ENCODE assay signal across 14 cellular contexts in genomic region chr2:111176388-111176787, GRCh38. TPM values are rescaled to one million over a fixed set of nuclear protein-coding genes. Genes with fewer than 3 reads are reported as not detected.
DNase-seq lines count a peak whose midpoint lies in the region; ATAC-seq and TF ChIP-seq lines count a peak whose summit lies in the region.
"Had no signal": no experiment of that assay in that cellular context is flagged by ENCODE, and none has a peak within 500 bp of the region (broad histone marks: within the 10 kb centered on the region; RNA-seq: fewer than 3 reads in every experiment).

No MANE protein-coding gene starts in this region.

- H3K4me3 Mint-ChIP-seq in stimulated activated effector memory CD8-positive, alpha-beta T cell treated with anti-CD3 and anti-CD28 coated beads, Interleukin-12 subunit alpha, Interleukin-12 subunit beta, amount 100 ng/mL, for 72 hours, result no peak overlapping the region
- no peak overlapping the region for H3K4me3 Mint-ChIP-seq in CD8-positive, alpha-beta memory T cell
- H3K4me3 Mint-ChIP-seq: CD4-positive, CD25-positive, alpha-beta regulatory T cell; H9 had no signal

- H3K4me1 ChIP-seq in heart left ventricle (no peaks in the 10 kb centered on the region), HEK293 (ENCODE audit: control insufficient read depth, insufficient read depth, low read length) (peaks cover 10% of the 10 kb centered on the region)
- no peaks in the 10 kb centered on the region for H3K4me1 ChIP-seq in CD8-positive, alpha-beta memory T cell (ENCODE audit: insufficient read depth, low read length)

- H3K27me3 ChIP-seq in heart left ventricle, result no peaks in the 10 kb centered on the region
- no peaks in the 10 kb centered on the region for H3K27me3 ChIP-seq in CD8-positive, alpha-beta memory T cell (ENCODE audit: insufficient read depth, low read length, poor library complexity, severe bottlenecking)
- H3K27me3 ChIP-seq: SJSA1 had no signal

- H3K9me3 ChIP-seq in heart left ventricle (no peaks in the 10 kb centered on the region), HEK293 (ENCODE audit: control insufficient read depth, insufficient read depth, low read depth, low read length) (no peaks in the 10 kb centered on the region)
- no peaks in the 10 kb centered on the region for H3K9me3 ChIP-seq in CD8-positive, alpha-beta memory T cell (ENCODE audit: low read length)
- H3K9me3 ChIP-seq: SJSA1 had no signal

- DNase-seq in heart left ventricle (peak in 1 of 5 donors; percentile 42), Right ventricle myocardium inferior (ENCODE audit: missing footprints) (no peak), left lobe of liver (ENCODE audit: low spot score) (peak; percentile 90), dermis blood vessel endothelial cell (no peak)
- no peak for DNase-seq in stimulated activated effector memory CD8-positive, alpha-beta T cell treated with anti-CD3 and anti-CD28 coated beads, Interleukin-12 subunit alpha, Interleukin-12 subunit beta, amount 100 ng/mL, for 72 hours (ENCODE audit: low spot score in 2 of 2)
- no peak for DNase-seq in CD8-positive, alpha-beta memory T cell
- DNase-seq: CD4-positive, CD25-positive, alpha-beta regulatory T cell; H9; IMR-90; NCI-H1436; NCI-H2081 had no signal

- H3K27ac ChIP-seq in heart left ventricle (no peak overlapping the region), HEK293 (ENCODE audit: extremely low read depth, low read depth, low read length) (no peak overlapping the region)
- no peak overlapping the region for H3K27ac ChIP-seq in CD8-positive, alpha-beta memory T cell (ENCODE audit: low read depth, low read length)
- H3K27ac ChIP-seq: SJSA1 had no signal

- H3K4me1 Mint-ChIP-seq in stimulated activated effector memory CD8-positive, alpha-beta T cell treated with anti-CD3 and anti-CD28 coated beads, Interleukin-12 subunit alpha, Interleukin-12 subunit beta, amount 100 ng/mL, for 72 hours, result no peaks in the 10 kb centered on the region
- no peaks in the 10 kb centered on the region for H3K4me1 Mint-ChIP-seq in CD8-positive, alpha-beta memory T cell
- H3K4me1 Mint-ChIP-seq: CD4-positive, CD25-positive, alpha-beta regulatory T cell had no signal

- H3K36me3 ChIP-seq in heart left ventricle (no peaks in the 10 kb centered on the region), HEK293 (ENCODE audit: control insufficient read depth in 2 of 2, insufficient read depth in 1 of 2, low read length in 2 of 2) (no peaks in the 10 kb centered on the region)
- H3K36me3 ChIP-seq in CD8-positive, alpha-beta memory T cell (ENCODE audit: insufficient read depth, low read length), result no peaks in the 10 kb centered on the region
- H3K36me3 ChIP-seq: SJSA1 had no signal

- CTCF ChIA-PET in HEK293 (lab: Yijun Ruan, JAX), result no interaction called here
- CTCF ChIA-PET in CD8-positive, alpha-beta memory T cell (lab: Charles Lee), result no interaction called here

- no peaks in the 10 kb centered on the region for H3K36me3 Mint-ChIP-seq in stimulated activated effector memory CD8-positive, alpha-beta T cell treated with anti-CD3 and anti-CD28 coated beads, Interleukin-12 subunit alpha, Interleukin-12 subunit beta, amount 100 ng/mL, for 72 hours
- H3K36me3 Mint-ChIP-seq in CD8-positive, alpha-beta memory T cell, result no peaks in the 10 kb centered on the region
- H3K36me3 Mint-ChIP-seq: CD4-positive, CD25-positive, alpha-beta regulatory T cell had no signal

- TF ChIP-seq CTCF in heart left ventricle (IDR thresholded peaks at IDR 0.05) (no peak), HEK293 (tag by site-specific recombination; IDR thresholded peaks at IDR 0.05) (no peak)

- POLR2A ChIA-PET in HEK293 (lab: Yijun Ruan, JAX), result no interaction called here
- POLR2A ChIA-PET in CD8-positive, alpha-beta memory T cell (lab: Charles Lee), result no interaction called here

- H3K27ac Mint-ChIP-seq in stimulated activated effector memory CD8-positive, alpha-beta T cell treated with anti-CD3 and anti-CD28 coated beads, Interleukin-12 subunit alpha, Interleukin-12 subunit beta, amount 100 ng/mL, for 72 hours, result no peak overlapping the region
- H3K27ac Mint-ChIP-seq in CD8-positive, alpha-beta memory T cell, result no peak overlapping the region
- H3K27ac Mint-ChIP-seq: CD4-positive, CD25-positive, alpha-beta regulatory T cell had no signal

- 79 to 90% (median 86%) methylated on average over 7 of the region's 7 CpGs for WGBS in heart left ventricle, 4 donors

- peaks cover 11 to 13% of the 10 kb centered on the region in 2 donors for H3K27me3 Mint-ChIP-seq in CD8-positive, alpha-beta memory T cell

- intact Hi-C loops in heart left ventricle (cut with DNase I) (no loop called here), Right ventricle myocardium inferior (cut with DNase I) (no loop called here)

- no peaks in the 10 kb centered on the region for H3K9me3 Mint-ChIP-seq in stimulated activated effector memory CD8-positive, alpha-beta T cell treated with anti-CD3 and anti-CD28 coated beads, Interleukin-12 subunit alpha, Interleukin-12 subunit beta, amount 100 ng/mL, for 72 hours
- H3K9me3 Mint-ChIP-seq in CD8-positive, alpha-beta memory T cell, result no peaks in the 10 kb centered on the region
- H3K9me3 Mint-ChIP-seq: CD4-positive, CD25-positive, alpha-beta regulatory T cell; H9 had no signal

- no peak for TF ChIP-seq POLR2A in heart left ventricle (IDR thresholded peaks at IDR 0.05)

- H3K4me3 ChIP-seq in heart left ventricle (no peak overlapping the region), HEK293 (ENCODE audit: low read depth, low read length) (no peak overlapping the region)
- H3K4me3 ChIP-seq in CD8-positive, alpha-beta memory T cell (ENCODE audit: low read length), result no peak overlapping the region
- H3K4me3 ChIP-seq: SJSA1 had no signal

- ATAC-seq in heart left ventricle, result peak in 3 of 4 donors; percentile 64 to 77 (median 69)
- ATAC-seq in Right ventricle myocardium inferior, result no peak
- peak; percentile 81 for ATAC-seq in left lobe of liver
- peak; percentile 31 for ATAC-seq in stimulated activated effector memory CD8-positive, alpha-beta T cell treated with anti-CD3 and anti-CD28 coated beads, Interleukin-12 subunit alpha, Interleukin-12 subunit beta, amount 100 ng/mL, for 72 hours
- ATAC-seq in HG02763 (IDR thresholded peaks at IDR 0.05; ENCODE audit: unreplicated experiment), result no peak

TF ChIP-seq in HEK293, 187 proteins besides CTCF, POLR2A, EP300 and RAD21:
- no peak for TF ChIP-seq ZBTB7A (tag by site-specific recombination; IDR thresholded peaks at IDR 0.05; ENCODE audit: low read depth)
- 0 out of 2 replicates have a peak, but pooled peaks have one; percentile 8 for TF ChIP-seq ZFHX2 (tag by site-specific recombination; conservative IDR thresholded peaks at IDR 0.05)

RNA-seq across cellular contexts. Expression of gene BCL2L11, which starts 55.7 kb away (rescaled TPM):
- total RNA-seq in heart left ventricle, result 10 to 100 TPM in 3 of 9 donors, 1 to 10 TPM in 6; 4.9 to 16.2 (median 7.3) TPM
- 1 to 10 TPM; 1.9 to 3.5 TPM for polyA plus RNA-seq in heart left ventricle
- total RNA-seq in Right ventricle myocardium inferior, result 9.1 TPM
- 9.1 TPM for total RNA-seq in left lobe of liver
- 10 to 100 TPM; 36.6 to 40.6 TPM for total RNA-seq in CD8-positive, alpha-beta memory T cell
- polyA plus RNA-seq in CD8-positive, alpha-beta memory T cell, result 13.8 TPM
- 18.9 and 27.3 TPM in 2 replicates for total RNA-seq in dermis blood vessel endothelial cell

Comparison
In these comparisons a context has a peak if more than half of its experiments do, and no peak if none do; other contexts are left out.
1. ATAC-seq: peak in heart left ventricle (3 of 4), left lobe of liver (single experiment) and stimulated activated effector memory CD8-positive, alpha-beta T cell treated with anti-CD3 and anti-CD28 coated beads, Interleukin-12 subunit alpha, Interleukin-12 subunit beta, amount 100 ng/mL, for 72 hours (single experiment); none in Right ventricle myocardium inferior (single experiment) and HG02763 (single experiment).